7 cellular contexts compared by ENCODE assay signal in genomic region chr21:46253610-46254124, GRCh38. TPM values are rescaled to one million over a fixed set of nuclear protein-coding genes. Genes with fewer than 3 reads are reported as not detected.
DNase-seq lines count a peak whose midpoint lies in the region; ATAC-seq and TF ChIP-seq lines count a peak whose summit lies in the region.

No MANE protein-coding gene starts in this region.

- in situ Hi-C loops in gastrocnemius medialis (cut with MboI; ENCODE audit: low sequenced_read_pairs in 4 of 4): no loop called here

- H3K27ac Mint-ChIP-seq in activated naive CD8-positive, alpha-beta T cell treated with anti-CD3 and anti-CD28 coated beads, Interleukin-2, amount 10 ng/mL, durations not matched to agents 7 days and 5 days: peak overlapping the region; percentile 85

- peaks cover 58% of the 10 kb centered on the region for H3K36me3 Mint-ChIP-seq in activated naive CD8-positive, alpha-beta T cell treated with anti-CD3 and anti-CD28 coated beads, Interleukin-2, amount 10 ng/mL, durations not matched to agents 7 days and 5 days

- intact Hi-C loops in gastrocnemius medialis (cut with DNase I; ENCODE audit: low total_unique reads): no loop called here

- H3K27me3 Mint-ChIP-seq in activated naive CD8-positive, alpha-beta T cell treated with anti-CD3 and anti-CD28 coated beads, Interleukin-2, amount 10 ng/mL, durations not matched to agents 7 days and 5 days: no peaks in the 10 kb centered on the region

- peaks cover 9 to 17% of the 10 kb centered on the region in 2 donors for H3K4me1 ChIP-seq in gastrocnemius medialis

- peak overlapping the region in 2 of 4 donors; percentile 76 to 83 for H3K27ac ChIP-seq in gastrocnemius medialis

- no peaks in the 10 kb centered on the region for H3K27me3 ChIP-seq in gastrocnemius medialis

- POLR2A ChIA-PET in activated naive CD8-positive, alpha-beta T cell treated with anti-CD3 and anti-CD28 coated beads, Interleukin-2, amount 10 ng/mL, durations not matched to agents 7 days and 5 days (lab: Charles Lee): interaction anchor here (0.7 to 1.3 kb wide), 5 partner anchors 9 to 170 kb away, joined by 3 to 4 read pairs (median 3); no protein-coding TSS in a partner anchor

- peaks cover 0 to 95% of the 10 kb centered on the region in 2 donors for H3K36me3 ChIP-seq in gastrocnemius medialis

- no peaks in the 10 kb centered on the region for H3K9me3 Mint-ChIP-seq in activated naive CD8-positive, alpha-beta T cell treated with anti-CD3 and anti-CD28 coated beads, Interleukin-2, amount 10 ng/mL, durations not matched to agents 7 days and 5 days

- H3K9me3 ChIP-seq in gastrocnemius medialis: no peaks in the 10 kb centered on the region

- peak overlapping the region; percentile 62 for H3K4me3 Mint-ChIP-seq in activated naive CD8-positive, alpha-beta T cell treated with anti-CD3 and anti-CD28 coated beads, Interleukin-2, amount 10 ng/mL, durations not matched to agents 7 days and 5 days

- peak; percentile 90 for ATAC-seq in activated naive CD8-positive, alpha-beta T cell treated with anti-CD3 and anti-CD28 coated beads, Interleukin-2, amount 10 ng/mL, durations not matched to agents 7 days and 5 days (ENCODE audit: low read depth)
- no peak for ATAC-seq in gastrocnemius medialis

- peak; percentile 65 for DNase-seq in GM20000 (ENCODE audit: low spot score)
- DNase-seq in KG1 (lab: John Stamatoyannopoulos, UW): peak; percentile 12
- peak; percentile 52 for DNase-seq in activated naive CD8-positive, alpha-beta T cell treated with anti-CD3 and anti-CD28 coated beads, Interleukin-2, amount 10 ng/mL, durations not matched to agents 7 days and 5 days
- peak in 2 of 3 experiments; percentile 10 to 20 for DNase-seq in stimulated activated CD4-positive, alpha-beta T cell treated with anti-CD3 and anti-CD28 coated beads, TNF-alpha, amount 100 ng/mL, for 24 hours (ENCODE audit: low read depth in 3 of 3)
- no peak for DNase-seq in effector CD4-positive, alpha-beta T cell
- DNase-seq in DMS114 treated with DMSO at 0.1 percent for 48 hours (lab: John Stamatoyannopoulos, UW; ENCODE audit: unreplicated experiment): no peak
- DNase-seq in gastrocnemius medialis: no peak

- TF ChIP-seq POLR2A in gastrocnemius medialis (IDR thresholded peaks at IDR 0.05): no peak

- H3K4me1 Mint-ChIP-seq in activated naive CD8-positive, alpha-beta T cell treated with anti-CD3 and anti-CD28 coated beads, Interleukin-2, amount 10 ng/mL, durations not matched to agents 7 days and 5 days: peaks cover 37% of the 10 kb centered on the region

- TF ChIP-seq CTCF in GM20000 (IDR thresholded peaks at IDR 0.05; ENCODE audit: extremely low read depth, missing control alignments): no peak
- TF ChIP-seq CTCF in gastrocnemius medialis (IDR thresholded peaks at IDR 0.05 in 4 of 5, conservative IDR thresholded peaks at IDR 0.05 in 1 of 5): no peak

- H3K4me3 ChIP-seq in gastrocnemius medialis: no peak overlapping the region

RNA-seq across cellular contexts. Expression of gene LSS, which starts 25.1 kb away (rescaled TPM):
- 10 to 100 TPM; 57.6 to 66.7 TPM for total RNA-seq in activated naive CD8-positive, alpha-beta T cell treated with anti-CD3 and anti-CD28 coated beads, Interleukin-2, amount 10 ng/mL, durations not matched to agents 7 days and 5 days
- 10 to 100 TPM; 26.4 to 47.2 (median 32.7) TPM for total RNA-seq in gastrocnemius medialis

RNA-seq across cellular contexts. Expression of gene MCM3AP, which starts 31.7 kb away (rescaled TPM):
- total RNA-seq in activated naive CD8-positive, alpha-beta T cell treated with anti-CD3 and anti-CD28 coated beads, Interleukin-2, amount 10 ng/mL, durations not matched to agents 7 days and 5 days: 100 to 1,000 TPM; 130 to 150 TPM
- 100 to 1,000 TPM in 1 of 4 donors, 10 to 100 TPM in 3; 52.1 to 155 (median 83.2) TPM for total RNA-seq in gastrocnemius medialis

RNA-seq across cellular contexts. Expression of gene YBEY, which starts 32.5 kb away (rescaled TPM):
- 10 to 100 TPM in 1 of 2 experiments, 1 to 10 TPM in 1; 9.6 to 10.7 TPM for total RNA-seq in activated naive CD8-positive, alpha-beta T cell treated with anti-CD3 and anti-CD28 coated beads, Interleukin-2, amount 10 ng/mL, durations not matched to agents 7 days and 5 days
- 10 to 100 TPM; 11.3 to 27.9 (median 18.7) TPM for total RNA-seq in gastrocnemius medialis

Comparison
In these comparisons a context has a peak if more than half of its experiments do, and no peak if none do; other contexts are left out.
1. DNase-seq: peak in GM20000 (single experiment), KG1 (single experiment), activated naive CD8-positive, alpha-beta T cell treated with anti-CD3 and anti-CD28 coated beads, Interleukin-2, amount 10 ng/mL, durations not matched to agents 7 days and 5 days (single experiment) and stimulated activated CD4-positive, alpha-beta T cell treated with anti-CD3 and anti-CD28 coated beads, TNF-alpha, amount 100 ng/mL, for 24 hours (2 of 3); none in effector CD4-positive, alpha-beta T cell (single experiment), DMS114 treated with DMSO at 0.1 percent for 48 hours (single experiment) and gastrocnemius medialis (0 of 2).